Comparison of ENCODE assay signal across 1 cellular context in the genomic region with DNA sequence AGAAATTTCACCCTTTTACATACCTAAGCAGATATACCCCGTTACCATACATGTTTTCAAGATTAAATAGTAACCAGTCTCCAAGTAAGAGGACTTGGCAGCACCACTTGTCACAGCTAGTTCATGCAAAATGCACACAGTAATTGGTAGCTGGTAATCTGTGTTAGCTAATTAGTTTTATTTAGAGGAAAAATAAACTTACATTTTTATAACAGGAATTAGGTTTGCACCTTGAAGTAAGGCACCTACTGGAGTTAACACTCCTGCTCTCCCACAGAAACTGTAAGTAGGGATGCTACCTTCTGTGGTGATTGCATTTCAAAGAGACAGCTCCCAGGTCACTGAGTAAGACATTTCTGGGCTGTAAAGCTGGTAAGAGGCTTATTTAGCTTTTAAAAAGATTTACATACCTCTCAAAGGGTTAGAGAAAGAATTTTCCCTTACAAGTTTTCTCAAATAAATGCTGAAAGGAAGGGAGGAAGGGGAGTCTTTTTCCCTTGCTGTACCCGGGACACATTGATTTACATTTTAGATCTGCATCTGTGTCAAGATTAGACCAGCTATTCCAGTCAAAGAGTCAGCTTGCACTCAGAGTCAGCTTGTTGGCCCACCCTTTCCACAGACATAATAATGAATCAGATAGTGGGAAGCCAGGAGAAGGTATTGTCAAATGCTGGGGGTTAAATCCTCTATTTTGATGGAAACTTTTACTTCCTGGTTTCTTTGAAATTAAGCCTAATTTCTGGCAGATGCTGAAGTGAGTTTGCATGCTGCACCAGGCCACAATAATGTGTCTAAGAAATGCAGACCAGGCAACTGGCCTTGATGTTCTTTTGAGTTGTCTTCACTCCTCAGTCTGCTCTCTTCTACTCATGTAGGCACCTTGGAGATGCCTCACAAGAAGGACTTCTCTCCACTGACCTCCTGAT.
TF ChIP-seq lines count a peak whose summit lies in the region.

No MANE protein-coding gene starts in this region.

TF ChIP-seq in SK-N-SH, 30 proteins besides CTCF, POLR2A, EP300 and RAD21 (continued from another document):
- TF ChIP-seq, protein P1, sequence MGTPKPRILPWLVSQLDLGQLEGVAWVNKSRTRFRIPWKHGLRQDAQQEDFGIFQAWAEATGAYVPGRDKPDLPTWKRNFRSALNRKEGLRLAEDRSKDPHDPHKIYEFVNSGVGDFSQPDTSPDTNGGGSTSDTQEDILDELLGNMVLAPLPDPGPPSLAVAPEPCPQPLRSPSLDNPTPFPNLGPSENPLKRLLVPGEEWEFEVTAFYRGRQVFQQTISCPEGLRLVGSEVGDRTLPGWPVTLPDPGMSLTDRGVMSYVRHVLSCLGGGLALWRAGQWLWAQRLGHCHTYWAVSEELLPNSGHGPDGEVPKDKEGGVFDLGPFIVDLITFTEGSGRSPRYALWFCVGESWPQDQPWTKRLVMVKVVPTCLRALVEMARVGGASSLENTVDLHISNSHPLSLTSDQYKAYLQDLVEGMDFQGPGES (IDR thresholded peaks at IDR 0.05; ENCODE audit: low read depth, low read length): no peak
- no peak for TF ChIP-seq RFX5 (IDR thresholded peaks at IDR 0.05; ENCODE audit: low read length)
TF ChIP-seq in SK-N-SH: peak in this region for 0.
